24 cellular contexts compared by ENCODE assay signal in genomic region chr10:12322583-12323131, GRCh38. TPM values are rescaled to one million over a fixed set of nuclear protein-coding genes. Genes with fewer than 3 reads are reported as not detected.
DNase-seq lines count a peak whose midpoint lies in the region; ATAC-seq, FAIRE-seq and TF ChIP-seq lines count a peak whose summit lies in the region.
"Had no signal": no experiment of that assay in that cellular context is flagged by ENCODE, and none has a peak within 500 bp of the region (broad histone marks: within the 10 kb centered on the region; RNA-seq: fewer than 3 reads in every experiment).

No MANE protein-coding gene starts in this region.

- H3K9me3 ChIP-seq in right atrium auricular region: no peaks in the 10 kb centered on the region
- H3K9me3 ChIP-seq: A549, lower lobe of right lung, upper lobe of left lung had no signal

- TF ChIP-seq CTCF in right atrium auricular region (IDR thresholded peaks at IDR 0.05): no peak
- no peak for TF ChIP-seq CTCF in epithelial cell of esophagus (IDR thresholded peaks at IDR 0.05; ENCODE audit: insufficient read depth, low read depth, low read length, missing control alignments)

- H3K4me3 ChIP-seq in right atrium auricular region: no peak overlapping the region
- no peak overlapping the region for H3K4me3 ChIP-seq in epithelial cell of esophagus (ENCODE audit: low read length)
- H3K4me3 ChIP-seq: A549, lower lobe of right lung, upper lobe of left lung had no signal

- intact Hi-C loops in left cardiac atrium (cut with DNase I): loop anchor here in 1 of 2 donors (10.0 kb wide), 1 partner anchor 48 kb away; no protein-coding TSS in a partner anchor

- H3K4me1 ChIP-seq in right atrium auricular region: no peaks in the 10 kb centered on the region
- H3K4me1 ChIP-seq: lower lobe of right lung, upper lobe of left lung had no signal

- no peaks in the 10 kb centered on the region for H3K27me3 ChIP-seq in right atrium auricular region
- H3K27me3 ChIP-seq: brain microvascular endothelial cell, upper lobe of left lung had no signal

- DNase-seq in left cardiac atrium (peak; percentile 21), right atrium auricular region (ENCODE audit: low spot score) (no peak), epithelial cell of esophagus (ENCODE audit: low read depth) (peak; percentile 6), medulla oblongata (ENCODE audit: extremely low spot score) (peak; percentile 38), urothelium cell line (ENCODE audit: low spot score) (no peak), GOT3 (lab: John Stamatoyannopoulos, UW) (no peak), midbrain (lab: John Stamatoyannopoulos, UW) (no peak), NCI-H128 (lab: John Stamatoyannopoulos, UW; ENCODE audit: unreplicated experiment) (no peak)
- DNase-seq: activated effector memory CD4-positive, alpha-beta T cell treated with Interleukin-2 at 50 U/mL for 16 hours; brain microvascular endothelial cell; cortex of kidney; glutamatergic neuron; lower lobe of right lung; NCI-H1436; NCI-H510A treated with DMSO at 0.1 percent for 48 hours; NK-92 treated with Interleukin-12 subunit alpha and Interleukin-12 subunit beta, amount 100 ng/mL, for 24 hours; occipital lobe; RPMI8226; T1000; upper lobe of left lung had no signal

- ATAC-seq in left cardiac atrium: peak in 1 of 2 donors; percentile 34
- ATAC-seq: lower lobe of right lung, SK-N-SH treated with all-trans-retinoic acid at 6 μM for 48 hours had no signal

- peak overlapping the region in 1 of 2 donors; percentile 53 for H3K27ac ChIP-seq in right atrium auricular region
- H3K27ac ChIP-seq: brain microvascular endothelial cell, lower lobe of right lung, upper lobe of left lung had no signal

- peak; percentile 77 for FAIRE-seq in urothelium cell line (lab: Jason Lieb, UNC)
- FAIRE-seq: A549, endometrium, H54 had no signal

- H3K36me3 ChIP-seq in right atrium auricular region: no peaks in the 10 kb centered on the region
- H3K36me3 ChIP-seq: brain microvascular endothelial cell, lower lobe of right lung, upper lobe of left lung had no signal

RNA-seq across cellular contexts. Expression of gene CAMK1D, which starts 26.7 kb away (rescaled TPM):
- 10 to 100 TPM; 23.8 to 38.5 TPM for total RNA-seq in left cardiac atrium
- 10 to 100 TPM; 24.5 to 27.2 TPM for total RNA-seq in right atrium auricular region

Comparison
In these comparisons a context has a peak if more than half of its experiments do, and no peak if none do; other contexts are left out.
1. DNase-seq: peak in left cardiac atrium (single experiment), epithelial cell of esophagus (single experiment) and medulla oblongata (single experiment); none in right atrium auricular region (single experiment), urothelium cell line (single experiment), GOT3 (single experiment), midbrain (single experiment) and NCI-H128 (single experiment).